ENCODE assay signal across 8 cellular contexts in the genomic region with DNA sequence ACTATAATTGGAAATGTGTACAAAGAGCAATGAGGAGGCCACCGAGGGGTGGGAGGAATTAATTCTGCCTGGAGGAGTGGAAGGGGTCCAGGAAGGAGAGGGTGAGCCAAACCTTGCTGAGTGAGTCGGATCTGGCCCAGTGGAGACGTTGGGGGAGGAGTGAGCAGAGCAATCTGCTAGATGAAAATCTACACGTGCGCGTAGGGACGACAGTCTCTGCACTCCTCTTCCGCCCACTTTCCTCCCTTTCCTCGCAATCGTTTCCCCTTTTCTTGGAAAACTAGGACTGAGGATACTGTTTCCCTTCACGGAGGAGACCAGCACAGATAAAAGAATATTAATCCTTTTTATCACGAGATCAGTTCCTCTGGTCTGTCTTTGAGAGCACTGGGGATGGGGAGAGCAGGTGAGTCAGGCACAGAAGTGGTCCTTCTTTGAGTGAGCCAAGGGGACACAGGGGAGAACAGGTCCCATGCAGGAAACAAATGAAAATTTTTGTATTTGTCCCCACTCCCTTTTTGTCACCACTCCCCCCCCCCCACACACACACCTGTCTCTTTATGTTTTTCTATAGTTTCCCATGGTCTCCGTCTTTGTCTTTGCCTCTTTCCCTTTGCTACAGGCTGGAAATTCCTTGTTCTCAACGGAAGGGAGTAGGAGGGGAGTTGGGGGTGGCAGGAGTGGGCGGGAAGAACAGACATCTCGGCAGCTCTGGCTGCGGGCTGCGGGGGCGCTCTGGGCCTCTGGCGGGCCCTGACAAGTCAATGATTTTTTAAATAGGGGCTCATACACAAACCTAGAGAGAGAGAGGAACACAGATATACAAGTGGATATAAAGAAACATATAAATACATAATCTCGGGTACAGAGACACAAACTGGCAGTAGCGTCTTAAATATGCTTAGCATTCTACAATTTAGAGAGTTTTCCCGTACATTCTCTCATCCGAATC. TPM values are rescaled to one million over a fixed set of nuclear protein-coding genes. Genes with fewer than 3 reads are reported as not detected.
A peak's percentile ranks its signal among the peaks of the same experiment; 100 is the strongest.
DNase-seq lines count a peak whose midpoint lies in the region; ATAC-seq, FAIRE-seq and TF ChIP-seq lines count a peak whose summit lies in the region.

No MANE protein-coding gene starts in this region.

- no peaks in the 10 kb centered on the region for H3K27me3 ChIP-seq in HUES6 (ENCODE audit: control insufficient read depth, insufficient read depth, low read length)
- H3K27me3 ChIP-seq in bronchial epithelial cell (ENCODE audit: control insufficient read depth, insufficient read depth, low read length), result no peaks in the 10 kb centered on the region
- no peaks in the 10 kb centered on the region for H3K27me3 ChIP-seq in kidney epithelial cell (ENCODE audit: control insufficient read depth, insufficient read depth, low read length)

- H3K27ac Mint-ChIP-seq in T-helper 17 cell, result peak overlapping the region; percentile 94

- no peaks in the 10 kb centered on the region for H3K36me3 Mint-ChIP-seq in T-helper 17 cell (ENCODE audit: low read depth)

- H3K4me3 Mint-ChIP-seq in T-helper 17 cell, result peak overlapping the region; percentile 96

- ATAC-seq in T-helper 17 cell, result no peak
- no peak for ATAC-seq in HG02938 (IDR thresholded peaks at IDR 0.05; ENCODE audit: unreplicated experiment)

- FAIRE-seq in bronchial epithelial cell (lab: Jason Lieb, UNC), result no peak

- H3K4me1 Mint-ChIP-seq in T-helper 17 cell, result peaks cover 40% of the 10 kb centered on the region

- H3K9me3 ChIP-seq in HUES6 (ENCODE audit: control insufficient read depth, insufficient read depth, low read depth, low read length) (no peaks in the 10 kb centered on the region), T-helper 17 cell (ENCODE audit: control insufficient read depth, low read length, poor library complexity, severe bottlenecking) (no peaks in the 10 kb centered on the region)

- TF ChIP-seq CTCF in bronchial epithelial cell (IDR thresholded peaks at IDR 0.05; ENCODE audit: insufficient read depth, low read length, severe bottlenecking) (peak; percentile 19), kidney epithelial cell (IDR thresholded peaks at IDR 0.05; ENCODE audit: insufficient read depth, low read length, poor library complexity, severe bottlenecking) (peak; percentile 58)

- no peaks in the 10 kb centered on the region for H3K27me3 Mint-ChIP-seq in T-helper 17 cell

- peaks cover 7% of the 10 kb centered on the region for H3K36me3 ChIP-seq in HUES6 (ENCODE audit: control insufficient read depth, insufficient read depth, low read length)
- peaks cover 7% of the 10 kb centered on the region for H3K36me3 ChIP-seq in bronchial epithelial cell (ENCODE audit: control insufficient read depth, insufficient read depth, low read length)
- H3K36me3 ChIP-seq in kidney epithelial cell (ENCODE audit: control insufficient read depth, insufficient read depth, low read length), result no peaks in the 10 kb centered on the region

- peak overlapping the region; percentile 87 for H3K9ac ChIP-seq in HUES6 (ENCODE audit: low read length)

- H3K4me1 ChIP-seq in HUES6 (ENCODE audit: control insufficient read depth, insufficient read depth, low read length), result peaks cover 21% of the 10 kb centered on the region

- DNase-seq in DMS 273 (lab: John Stamatoyannopoulos, UW; ENCODE audit: unreplicated experiment) (peak; percentile 85), T-helper 17 cell (peak in 1 of 3 donors; percentile 26), bronchial epithelial cell (ENCODE audit: low read depth) (peak; percentile 73), kidney epithelial cell (ENCODE audit: low read depth) (no peak), GM19238 (ENCODE audit: insufficient read length, low spot score) (no peak)
- DNase-seq in stimulated activated CD4-positive, alpha-beta T cell treated with anti-CD3 and anti-CD28 coated beads, Interleukin-2, amount 100 ng/mL, for 24 hours, result peak; percentile 63 to 69

- H3K4me3 ChIP-seq in HUES6 (ENCODE audit: low read depth, low read length) (peak overlapping the region; percentile 81), bronchial epithelial cell (ENCODE audit: low read depth, low read length) (peak overlapping the region; percentile 57), kidney epithelial cell (ENCODE audit: low read depth, low read length) (peak overlapping the region; percentile 52)

- H3K27ac ChIP-seq in HUES6 (ENCODE audit: low read depth, low read length), result peak overlapping the region; percentile 87; the same call in 1 of the 2 replicates

RNA-seq across cellular contexts. Expression of a gene that starts 2.6 kb away (rescaled TPM):
- 1 to 10 TPM; 4.0 to 5.0 TPM for total RNA-seq in T-helper 17 cell
- total RNA-seq in bronchial epithelial cell, result 33.0 and 40.5 TPM in 2 replicates
- 28.6 and 32.0 TPM in 2 replicates for total RNA-seq in kidney epithelial cell

RNA-seq across cellular contexts. Expression of a gene that starts 7.7 kb away (rescaled TPM):
- total RNA-seq in T-helper 17 cell (10 to 100 TPM; 12.2 to 14.1 TPM), bronchial epithelial cell (4.2 and 5.2 TPM in 2 replicates), kidney epithelial cell (6.1 and 7.9 TPM in 2 replicates)

RNA-seq across cellular contexts. Expression of a gene that starts 24.9 kb away (rescaled TPM):
- total RNA-seq in T-helper 17 cell (100 to 1,000 TPM; 205 to 253 TPM), bronchial epithelial cell (30.8 and 77.7 TPM in 2 replicates), kidney epithelial cell (66.4 and 67.8 TPM in 2 replicates)

RNA-seq across cellular contexts. Expression of a gene that starts 36.3 kb away (rescaled TPM):
- under 1 TPM in 1 of 2 donors, not detected in 1; 0.70 TPM for total RNA-seq in T-helper 17 cell
- under 0.01 and 0.13 TPM in 2 replicates for total RNA-seq in bronchial epithelial cell
- total RNA-seq in kidney epithelial cell, result not detected in 2 replicates

RNA-seq across cellular contexts. Expression of a gene that starts 42.0 kb away (rescaled TPM):
- total RNA-seq in T-helper 17 cell, result 10 to 100 TPM in 1 of 2 donors, 1 to 10 TPM in 1; 3.8 to 11.6 TPM
- 24.5 and 44.2 TPM in 2 replicates for total RNA-seq in bronchial epithelial cell
- total RNA-seq in kidney epithelial cell, result 40.2 and 53.6 TPM in 2 replicates

Comparison
In these comparisons a context has a peak if more than half of its experiments do, and no peak if none do; other contexts are left out.
1. DNase-seq: peak in DMS 273 (single experiment), bronchial epithelial cell (single experiment) and stimulated activated CD4-positive, alpha-beta T cell treated with anti-CD3 and anti-CD28 coated beads, Interleukin-2, amount 100 ng/mL, for 24 hours (2 of 2); none in kidney epithelial cell (single experiment) and GM19238 (single experiment).
2. Peak in every context shown above with its lines, with median percentiles within 50 percentile points of each other: H3K4me3 ChIP-seq.